ENCODE assay signal across 3 cellular contexts in genomic region chr3:146252445-146252844, GRCh38. TPM values are rescaled to one million over a fixed set of nuclear protein-coding genes. Genes with fewer than 3 reads are reported as not detected.
"Had no signal": no experiment of that assay in that cellular context is flagged by ENCODE, and none has a peak within 500 bp of the region (broad histone marks: within the 10 kb centered on the region; RNA-seq: fewer than 3 reads in every experiment).

No MANE protein-coding gene starts in this region.

RNA-seq across cellular contexts. Expression of gene PLSCR4, which starts 1.5 kb away (rescaled TPM):
- total RNA-seq: activated CD8-positive, alpha-beta memory T cell treated with anti-CD3 and anti-CD28 coated beads, Interleukin-2, amount 10 ng/mL, durations not matched to agents 7 days and 5 days; activated CD8-positive, alpha-beta T cell treated with anti-CD3 and anti-CD28 coated beads for 36 hours; natural killer cell treated with Interleukin-12 subunit alpha and Interleukin-12 subunit beta and Interleukin-15 and Interleukin-18, amount 100 ng/mL, for 72 hours had no signal
